In the genomic region with DNA sequence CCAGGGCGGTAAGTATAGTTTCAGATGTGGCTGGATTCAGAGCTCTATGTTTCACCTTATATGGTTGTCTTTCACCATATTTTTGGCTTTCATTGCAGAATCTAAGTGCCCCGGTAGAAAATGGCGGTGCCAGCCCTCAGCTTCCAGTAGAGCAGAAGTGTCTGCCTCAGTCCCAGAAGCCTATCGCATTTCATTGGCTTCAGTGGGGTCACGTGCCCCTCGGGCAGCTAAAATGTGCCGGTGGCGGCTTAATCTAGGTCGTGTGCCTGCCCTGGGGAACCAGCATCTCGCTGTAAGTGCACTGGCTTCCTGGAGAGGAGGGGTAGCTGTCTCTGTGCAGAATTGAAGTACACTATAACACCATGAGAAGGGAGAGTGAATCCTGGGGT, we compare ENCODE assay signal across 23 cellular contexts.
A peak's percentile ranks its signal among the peaks of the same experiment; 100 is the strongest.
DNase-seq lines count a peak whose midpoint lies in the region; ATAC-seq and TF ChIP-seq lines count a peak whose summit lies in the region.
"Had no signal": no experiment of that assay in that cellular context is flagged by ENCODE, and none has a peak within 500 bp of the region (broad histone marks: within the 10 kb centered on the region; RNA-seq: fewer than 3 reads in every experiment).

No MANE protein-coding gene starts in this region.

- H3K4me3 Mint-ChIP-seq in WTC11 (no peak overlapping the region), neural progenitor cell (no peak overlapping the region)
- H3K4me3 Mint-ChIP-seq: CD4-positive, CD25-positive, alpha-beta regulatory T cell had no signal

- H3K4me1 Mint-ChIP-seq in WTC11 (0 out of 2 replicates have a peak, but pooled peaks cover 6% of the 10 kb centered on the region), neural progenitor cell (peaks cover 9% of the 10 kb centered on the region)
- H3K4me1 Mint-ChIP-seq: CD4-positive, CD25-positive, alpha-beta regulatory T cell had no signal

- WGBS in right cardiac atrium: 81% methylated on average over 10 of the region's 10 CpGs

- H3K27ac Mint-ChIP-seq in WTC11: no peak overlapping the region
- no peak overlapping the region for H3K27ac Mint-ChIP-seq in neural progenitor cell
- H3K27ac Mint-ChIP-seq: CD4-positive, CD25-positive, alpha-beta regulatory T cell had no signal

- no peaks in the 10 kb centered on the region for H3K36me3 Mint-ChIP-seq in WTC11
- H3K36me3 Mint-ChIP-seq in neural progenitor cell: no peaks in the 10 kb centered on the region
- H3K36me3 Mint-ChIP-seq: CD4-positive, CD25-positive, alpha-beta regulatory T cell had no signal

- H3K79me2 ChIP-seq in neural progenitor cell (ENCODE audit: low read depth): no peaks in the 10 kb centered on the region

- H3K36me3 ChIP-seq in neural progenitor cell (no peaks in the 10 kb centered on the region), Peyer's patch (no peaks in the 10 kb centered on the region)
- H3K36me3 ChIP-seq: BLaER1 had no signal

- H3K4me3 ChIP-seq in neural progenitor cell: no peak overlapping the region
- H3K4me3 ChIP-seq in Peyer's patch: no peak overlapping the region
- H3K4me3 ChIP-seq in right cardiac atrium (ENCODE audit: low read length): no peak overlapping the region
- H3K4me3 ChIP-seq: BLaER1, SK-N-MC had no signal

- TF ChIP-seq CTCF in WTC11 (IDR thresholded peaks at IDR 0.05) (no peak), neural progenitor cell (IDR thresholded peaks at IDR 0.05) (no peak), Peyer's patch (IDR thresholded peaks at IDR 0.05) (no peak)

- peaks cover 12% of the 10 kb centered on the region for H3K4me1 ChIP-seq in neural progenitor cell
- H3K4me1 ChIP-seq in Peyer's patch: no peaks in the 10 kb centered on the region
- H3K4me1 ChIP-seq in right cardiac atrium (ENCODE audit: control insufficient read depth, insufficient read depth, low read length): peaks cover 3% of the 10 kb centered on the region
- H3K4me1 ChIP-seq: BLaER1 had no signal

- POLR2A ChIA-PET in WTC11 (lab: Charles Lee): no interaction called here

- no peak for TF ChIP-seq POLR2A in Peyer's patch (IDR thresholded peaks at IDR 0.05)

- no peak overlapping the region for H3K9ac ChIP-seq in neural progenitor cell
- H3K9ac ChIP-seq: BLaER1 had no signal

- no peaks in the 10 kb centered on the region for H3K9me3 ChIP-seq in neural progenitor cell (ENCODE audit: low read depth)
- H3K9me3 ChIP-seq in Peyer's patch: no peaks in the 10 kb centered on the region
- no peaks in the 10 kb centered on the region for H3K9me3 ChIP-seq in right cardiac atrium (ENCODE audit: control insufficient read depth, low read length)
- H3K9me3 ChIP-seq: BLaER1 had no signal

- H3K27ac ChIP-seq in neural progenitor cell (no peak overlapping the region), Peyer's patch (no peak overlapping the region), right cardiac atrium (ENCODE audit: low read length) (no peak overlapping the region)
- H3K27ac ChIP-seq: 22Rv1, BLaER1, RWPE1, SK-N-MC had no signal

- intact Hi-C loops in right cardiac atrium (cut with DNase I): no loop called here

- H4K20me1 ChIP-seq in neural progenitor cell (ENCODE audit: low read depth): no peaks in the 10 kb centered on the region
- H4K20me1 ChIP-seq: BLaER1 had no signal

- H2AFZ ChIP-seq in neural progenitor cell (replicated peaks): peak overlapping the region; percentile 27

- peak; percentile 22; the same call in 1 of the 2 replicates for ATAC-seq in WTC11
- ATAC-seq in right cardiac atrium: no peak

- DNase-seq in NCI-H2171 treated with DMSO at 0.1 percent for 48 hours (lab: John Stamatoyannopoulos, UW): peak; percentile 11
- DNase-seq in NCI-H2171 (lab: John Stamatoyannopoulos, UW): no peak
- no peak for DNase-seq in WTC11 (ENCODE audit: low spot score)
- DNase-seq in neural progenitor cell (ENCODE audit: low spot score): no peak
- DNase-seq in Peyer's patch: no peak
- no peak for DNase-seq in right cardiac atrium
- no peak for DNase-seq in dedifferentiated amniotic fluid mesenchymal stem cell (ENCODE audit: extremely low spot score)
- no peak for DNase-seq in DMS53 treated with DMSO at 0.1 percent for 48 hours (lab: John Stamatoyannopoulos, UW; ENCODE audit: unreplicated experiment)
- DNase-seq: ACHN; CD4-positive, CD25-positive, alpha-beta regulatory T cell; DMS153; Kasumi-1; NCI-H1092 treated with DMSO at 0.1 percent for 48 hours; NCI-H1436 treated with DMSO at 0.1 percent for 48 hours; NCI-H187 treated with DMSO at 0.1 percent for 48 hours; NCI-H446 treated with DMSO at 0.1 percent for 48 hours; NCI-H526; NCI-H82; SHP77 had no signal

- H3K9me3 Mint-ChIP-seq in WTC11 (no peaks in the 10 kb centered on the region), neural progenitor cell (no peaks in the 10 kb centered on the region)

- H3K4me2 ChIP-seq in neural progenitor cell: no peak overlapping the region
- H3K4me2 ChIP-seq: BLaER1 had no signal

- peaks cover 18% of the 10 kb centered on the region for H3K27me3 Mint-ChIP-seq in WTC11 (ENCODE audit: low read depth)
- H3K27me3 Mint-ChIP-seq in neural progenitor cell (ENCODE audit: insufficient read depth, low read depth): no peaks in the 10 kb centered on the region

- CTCF ChIA-PET in WTC11 (lab: Charles Lee): no interaction called here

- no peaks in the 10 kb centered on the region for H3F3A ChIP-seq in neural progenitor cell (ENCODE audit: low read depth)

- H3K27me3 ChIP-seq in neural progenitor cell (no peaks in the 10 kb centered on the region), Peyer's patch (no peaks in the 10 kb centered on the region), right cardiac atrium (ENCODE audit: control insufficient read depth, insufficient read depth) (no peaks in the 10 kb centered on the region)
- H3K27me3 ChIP-seq: BLaER1 had no signal

TF ChIP-seq in WTC11, 78 proteins besides CTCF, POLR2A, EP300 and RAD21:
- TF ChIP-seq USF1 (CRISPR knock-in tag; IDR thresholded peaks at IDR 0.05): peak; percentile 27; the same call in 1 of the 2 replicates
- TF ChIP-seq, protein P1, sequence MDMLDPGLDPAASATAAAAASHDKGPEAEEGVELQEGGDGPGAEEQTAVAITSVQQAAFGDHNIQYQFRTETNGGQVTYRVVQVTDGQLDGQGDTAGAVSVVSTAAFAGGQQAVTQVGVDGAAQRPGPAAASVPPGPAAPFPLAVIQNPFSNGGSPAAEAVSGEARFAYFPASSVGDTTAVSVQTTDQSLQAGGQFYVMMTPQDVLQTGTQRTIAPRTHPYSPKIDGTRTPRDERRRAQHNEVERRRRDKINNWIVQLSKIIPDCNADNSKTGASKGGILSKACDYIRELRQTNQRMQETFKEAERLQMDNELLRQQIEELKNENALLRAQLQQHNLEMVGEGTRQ (CRISPR knock-in tag; IDR thresholded peaks at IDR 0.05): peak; percentile 71
- TF ChIP-seq FOXP4 (CRISPR knock-in tag; IDR thresholded peaks at IDR 0.05): no peak
- TF ChIP-seq, protein P2, sequence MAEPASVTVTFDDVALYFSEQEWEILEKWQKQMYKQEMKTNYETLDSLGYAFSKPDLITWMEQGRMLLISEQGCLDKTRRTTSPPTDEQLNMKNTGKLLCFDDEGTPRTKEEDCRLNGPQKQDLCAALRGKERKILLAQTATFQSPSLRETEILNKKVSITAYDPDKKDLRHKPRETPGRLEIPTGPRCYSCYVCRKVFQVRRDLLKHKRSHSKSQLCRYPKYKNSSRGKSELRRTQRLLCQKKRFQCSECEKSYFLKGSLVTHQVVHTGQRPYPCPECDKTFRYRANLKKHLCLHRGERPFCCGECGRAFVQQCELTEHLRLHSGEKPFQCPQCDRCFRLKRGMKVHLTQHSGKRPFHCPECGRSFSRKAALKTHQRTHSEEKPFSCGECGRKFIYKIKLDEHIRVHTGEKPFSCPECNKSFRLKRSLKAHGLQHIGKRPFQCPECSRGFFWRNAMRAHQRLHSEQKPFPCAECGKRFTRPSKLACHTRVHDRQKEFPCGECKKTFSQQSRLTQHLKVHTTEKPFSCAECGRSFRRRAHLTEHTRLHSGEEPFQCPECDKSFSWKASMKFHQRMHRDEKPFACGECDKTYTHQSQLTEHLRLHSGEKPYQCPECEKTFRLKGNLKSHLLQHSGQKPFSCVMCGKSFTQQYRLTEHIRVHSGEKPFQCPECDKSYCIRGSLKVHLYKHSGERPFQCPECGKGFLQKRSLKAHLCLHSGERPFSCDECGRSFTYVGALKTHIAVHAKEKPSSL (CRISPR knock-in tag; conservative IDR thresholded peaks at IDR 0.05): no peak
- TF ChIP-seq IRF2 (CRISPR knock-in tag; IDR thresholded peaks at IDR 0.05; ENCODE audit: borderline replicate concordance, low read depth): no peak
